ENCODE assay signal across 8 cellular contexts in the genomic region with DNA sequence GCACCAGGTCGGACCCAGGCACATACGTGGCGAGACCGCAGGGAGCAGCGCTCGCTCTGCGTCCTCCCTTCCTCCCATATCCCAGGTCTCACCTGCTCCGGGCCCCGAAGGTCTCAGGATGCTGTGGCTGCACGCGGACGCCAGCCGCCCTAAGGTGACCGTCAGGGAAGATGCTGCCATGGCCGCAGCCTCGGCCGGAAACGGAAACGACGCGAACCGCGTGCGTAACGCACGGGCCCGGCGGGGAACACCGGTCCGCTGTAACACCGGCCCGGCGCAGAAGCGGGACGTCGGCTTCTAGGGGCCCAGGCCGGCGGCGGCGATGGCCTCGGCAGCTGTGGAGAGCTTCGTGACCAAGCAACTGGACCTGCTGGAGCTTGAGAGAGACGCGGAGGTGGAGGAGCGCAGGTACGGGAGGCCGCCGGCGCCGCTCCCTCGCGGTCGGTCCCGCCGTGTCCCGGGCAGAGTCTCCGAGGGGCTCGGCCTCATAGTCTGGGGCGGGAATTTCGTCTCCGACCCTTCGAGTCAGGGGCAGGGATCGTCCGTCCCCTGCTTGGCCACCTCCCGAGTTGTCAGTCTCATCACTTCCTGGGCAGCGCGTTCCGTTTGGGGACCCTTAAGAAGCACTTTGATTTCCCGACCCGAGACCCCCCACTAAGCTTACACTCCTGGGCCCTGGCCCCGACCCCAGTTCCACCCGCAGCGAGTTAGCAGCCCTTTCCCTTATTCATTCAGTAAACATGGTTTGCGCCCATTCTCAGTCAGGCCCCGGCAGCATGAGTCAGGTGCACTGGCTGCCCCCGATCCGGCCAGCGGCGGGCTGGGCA. TPM values are rescaled to one million over a fixed set of nuclear protein-coding genes. Genes with fewer than 3 reads are reported as not detected.
A peak's percentile ranks its signal among the peaks of the same experiment; 100 is the strongest.
DNase-seq lines count a peak whose midpoint lies in the region; ATAC-seq, FAIRE-seq and TF ChIP-seq lines count a peak whose summit lies in the region.

A gene (plus strand): TSS at position 261 of the 827 bp plus-strand sequence. CDS start 62 bp downstream, at position 323.
A gene (minus strand): TSS at position 202 of the 827 bp plus-strand sequence. CDS start 22 bp downstream, at position 180.

- peaks cover 35% of the 10 kb centered on the region for H3K36me3 Mint-ChIP-seq in Calu3 (ENCODE audit: insufficient read depth, unreplicated experiment)
- H3K36me3 Mint-ChIP-seq in activated T-helper 1 cell treated with anti-CD3 and anti-CD28 coated beads, Interleukin-12 subunit alpha, Interleukin-12 subunit beta, Interleukin-2, Interleukin-4 antibody, amounts not matched to agents 30 ng/mL and 10 ng/mL and 1 ng/mL, durations not matched to agents 14 hours and 24 hours and 36 hours (ENCODE audit: low read depth): peaks cover 33% of the 10 kb centered on the region
- peaks cover 0 to 37% (median 5%) of the 10 kb centered on the region in 3 donors for H3K36me3 Mint-ChIP-seq in naive thymus-derived CD8-positive, alpha-beta T cell

- peak; percentile 75 for ATAC-seq in GM21390 (IDR thresholded peaks at IDR 0.05; ENCODE audit: unreplicated experiment)
- peak; percentile 95 for ATAC-seq in naive thymus-derived CD8-positive, alpha-beta T cell

- intact Hi-C loops in Calu3 (cut with micrococcal nuclease; ENCODE audit: unreplicated experiment): no loop called here
- intact Hi-C loops in activated T-helper 1 cell treated with anti-CD3 and anti-CD28 coated beads, Interleukin-12 subunit alpha, Interleukin-12 subunit beta, Interleukin-2, Interleukin-4 antibody, amounts not matched to agents 30 ng/mL and 10 ng/mL and 1 ng/mL, durations not matched to agents 14 hours and 24 hours and 36 hours (cut with micrococcal nuclease): loop anchor here (1.0 to 5.0 kb wide), 7 partner anchors 61 to 773 kb away; a partner anchor contains a TSS

- no peak for FAIRE-seq in RCC 7860 (lab: Jason Lieb, UNC)

- peak within 1 kb of the TSS; percentile 100 for H3K4me3 Mint-ChIP-seq in Calu3 (ENCODE audit: low read depth, unreplicated experiment)
- peak within 1 kb of the TSS; percentile 96 for H3K4me3 Mint-ChIP-seq in activated T-helper 1 cell treated with anti-CD3 and anti-CD28 coated beads, Interleukin-12 subunit alpha, Interleukin-12 subunit beta, Interleukin-2, Interleukin-4 antibody, amounts not matched to agents 30 ng/mL and 10 ng/mL and 1 ng/mL, durations not matched to agents 14 hours and 24 hours and 36 hours
- H3K4me3 Mint-ChIP-seq in naive thymus-derived CD8-positive, alpha-beta T cell: peak within 1 kb of the TSS; percentile 95 to 98 (median 98)

- peak within 1 kb of the TSS; percentile 100 for H3K4me3 ChIP-seq in fibroblast of mammary gland (ENCODE audit: control insufficient read depth, low read depth, low read length)

- BruUV-seq in Calu3 (replicated peaks; lab: Mats Ljungman, UMichigan): TSS peak; percentile 46

- peak within 1 kb of the TSS; percentile 97 for H3K27ac Mint-ChIP-seq in Calu3 (ENCODE audit: unreplicated experiment)
- peak within 1 kb of the TSS; percentile 89 for H3K27ac Mint-ChIP-seq in activated T-helper 1 cell treated with anti-CD3 and anti-CD28 coated beads, Interleukin-12 subunit alpha, Interleukin-12 subunit beta, Interleukin-2, Interleukin-4 antibody, amounts not matched to agents 30 ng/mL and 10 ng/mL and 1 ng/mL, durations not matched to agents 14 hours and 24 hours and 36 hours
- H3K27ac Mint-ChIP-seq in naive thymus-derived CD8-positive, alpha-beta T cell: peak within 1 kb of the TSS; percentile 88 to 98 (median 95)

- H3K4me1 Mint-ChIP-seq in Calu3 (ENCODE audit: low read depth, unreplicated experiment): peaks cover 33% of the 10 kb centered on the region
- peaks cover 42% of the 10 kb centered on the region for H3K4me1 Mint-ChIP-seq in activated T-helper 1 cell treated with anti-CD3 and anti-CD28 coated beads, Interleukin-12 subunit alpha, Interleukin-12 subunit beta, Interleukin-2, Interleukin-4 antibody, amounts not matched to agents 30 ng/mL and 10 ng/mL and 1 ng/mL, durations not matched to agents 14 hours and 24 hours and 36 hours (ENCODE audit: low read depth)
- peaks cover 36 to 49% (median 47%) of the 10 kb centered on the region in 4 donors for H3K4me1 Mint-ChIP-seq in naive thymus-derived CD8-positive, alpha-beta T cell

- CTCF ChIA-PET in Calu3 (lab: Charles Lee): interaction anchor here (1.0 to 1.3 kb wide), 2 partner anchors 103 to 140 kb away, joined by 3 to 4 read pairs; no protein-coding TSS in a partner anchor

- DNase-seq in Calu3: peak; percentile 90
- peak; percentile 98 for DNase-seq in HuH-7 (ENCODE audit: low spot score)
- DNase-seq in RCC 7860 (ENCODE audit: low spot score): peak; percentile 48
- peak; percentile 85 for DNase-seq in activated T-helper 1 cell treated with anti-CD3 and anti-CD28 coated beads, Interleukin-12 subunit alpha, Interleukin-12 subunit beta, Interleukin-2, Interleukin-4 antibody, amounts not matched to agents 30 ng/mL and 10 ng/mL and 1 ng/mL, durations not matched to agents 14 hours and 24 hours and 36 hours (ENCODE audit: low spot score)
- DNase-seq in fibroblast of mammary gland (ENCODE audit: low read depth): peak; percentile 77
- peak; percentile 69 to 89 (median 82) for DNase-seq in naive thymus-derived CD8-positive, alpha-beta T cell
- peak; percentile 60 to 87 (median 74) for DNase-seq in stimulated activated naive CD4-positive, alpha-beta T cell (lab: John Stamatoyannopoulos, UW)

- POLR2A ChIA-PET in naive thymus-derived CD8-positive, alpha-beta T cell (lab: Charles Lee): interaction anchor here (0.6 to 1.0 kb wide), 2 partner anchors 64 to 148 kb away, joined by 3 read pairs; no protein-coding TSS in a partner anchor

- no peaks in the 10 kb centered on the region for H3K9me3 Mint-ChIP-seq in Calu3 (ENCODE audit: low read depth, unreplicated experiment)
- no peaks in the 10 kb centered on the region for H3K9me3 Mint-ChIP-seq in activated T-helper 1 cell treated with anti-CD3 and anti-CD28 coated beads, Interleukin-12 subunit alpha, Interleukin-12 subunit beta, Interleukin-2, Interleukin-4 antibody, amounts not matched to agents 30 ng/mL and 10 ng/mL and 1 ng/mL, durations not matched to agents 14 hours and 24 hours and 36 hours
- no peaks in the 10 kb centered on the region for H3K9me3 Mint-ChIP-seq in naive thymus-derived CD8-positive, alpha-beta T cell

- H3K27me3 Mint-ChIP-seq in Calu3 (ENCODE audit: unreplicated experiment): no peaks in the 10 kb centered on the region
- H3K27me3 Mint-ChIP-seq in activated T-helper 1 cell treated with anti-CD3 and anti-CD28 coated beads, Interleukin-12 subunit alpha, Interleukin-12 subunit beta, Interleukin-2, Interleukin-4 antibody, amounts not matched to agents 30 ng/mL and 10 ng/mL and 1 ng/mL, durations not matched to agents 14 hours and 24 hours and 36 hours (ENCODE audit: insufficient read depth): no peaks in the 10 kb centered on the region
- H3K27me3 Mint-ChIP-seq in naive thymus-derived CD8-positive, alpha-beta T cell: no peaks in the 10 kb centered on the region

- TF ChIP-seq CTCF in Calu3 (IDR thresholded peaks at IDR 0.05; ENCODE audit: unreplicated experiment) (no peak), fibroblast of mammary gland (conservative IDR thresholded peaks at IDR 0.05; ENCODE audit: control insufficient read depth, insufficient read depth, low read depth, low read length) (no peak)

RNA-seq across cellular contexts. Expression of the first gene that starts in this region (rescaled TPM):
- 27.6 and 32.4 TPM in 2 replicates for total RNA-seq in Calu3 (2022)
- 39.0 and 42.3 TPM in 2 replicates for total RNA-seq in activated T-helper 1 cell treated with anti-CD3 and anti-CD28 coated beads, Interleukin-12 subunit alpha, Interleukin-12 subunit beta, Interleukin-2, Interleukin-4 antibody, amounts not matched to agents 30 ng/mL and 10 ng/mL and 1 ng/mL, durations not matched to agents 14 hours and 24 hours and 36 hours
- total RNA-seq in naive thymus-derived CD8-positive, alpha-beta T cell: 10 to 100 TPM; 28.5 to 32.5 TPM
- polyA plus RNA-seq in naive thymus-derived CD8-positive, alpha-beta T cell: 10 to 100 TPM in 1 of 3 donors, 1 to 10 TPM in 2; 5.1 to 10.5 (median 6.0) TPM

RNA-seq across cellular contexts. Expression of the second gene that starts in this region (rescaled TPM):
- 79.7 and 83.4 TPM in 2 replicates for total RNA-seq in Calu3 (2022)
- total RNA-seq in activated T-helper 1 cell treated with anti-CD3 and anti-CD28 coated beads, Interleukin-12 subunit alpha, Interleukin-12 subunit beta, Interleukin-2, Interleukin-4 antibody, amounts not matched to agents 30 ng/mL and 10 ng/mL and 1 ng/mL, durations not matched to agents 14 hours and 24 hours and 36 hours: 121 and 122 TPM in 2 replicates
- total RNA-seq in naive thymus-derived CD8-positive, alpha-beta T cell: 10 to 100 TPM; 40.7 to 41.4 TPM
- 100 to 1,000 TPM; 109 to 134 (median 127) TPM for polyA plus RNA-seq in naive thymus-derived CD8-positive, alpha-beta T cell

Comparison
In these comparisons a context has a peak if more than half of its experiments do, and no peak if none do; other contexts are left out.
1. Peak in every context shown above with its lines: DNase-seq, ATAC-seq and H3K4me3 ChIP-seq.
2. DNase-seq: peak in every context shown above with its lines; median percentile 98 in HuH-7; 90 in Calu3; 85 in activated T-helper 1 cell treated with anti-CD3 and anti-CD28 coated beads, Interleukin-12 subunit alpha, Interleukin-12 subunit beta, Interleukin-2, Interleukin-4 antibody, amounts not matched to agents 30 ng/mL and 10 ng/mL and 1 ng/mL, durations not matched to agents 14 hours and 24 hours and 36 hours; 82 in naive thymus-derived CD8-positive, alpha-beta T cell; 77 in fibroblast of mammary gland; 74 in stimulated activated naive CD4-positive, alpha-beta T cell; 48 in RCC 7860.